ENCODE assay signal across 29 cellular contexts in genomic region chr2:15783489-15783888, GRCh38.
"Had no signal": no experiment of that assay in that cellular context is flagged by ENCODE, and none has a peak within 500 bp of the region (broad histone marks: within the 10 kb centered on the region; RNA-seq: fewer than 3 reads in every experiment).

No MANE protein-coding gene starts in this region.

- DNase-seq: naive thymus-derived CD4-positive, alpha-beta T cell; natural killer cell; nucleus accumbens; pancreas; psoas muscle; right cardiac atrium; right lobe of liver; sigmoid colon; small intestine; stimulated activated CD4-positive, alpha-beta T cell treated with anti-CD3 and anti-CD28 coated beads, Interleukin-12 subunit alpha, Interleukin-12 subunit beta, amount 100 ng/mL, for 4 hours; stimulated activated CD4-positive, alpha-beta T cell treated with anti-CD3 and anti-CD28 coated beads, Interleukin-1b, Interleukin-23, amount 100 ng/mL, for 48 hours; stimulated activated CD4-positive, alpha-beta T cell treated with anti-CD3 and anti-CD28 coated beads, Interleukin-4, amount 100 ng/mL, for 1 hour; stimulated activated CD4-positive, alpha-beta T cell treated with anti-CD3 and anti-CD28 coated beads, Interleukin-4, amount 100 ng/mL, for 4 hours; stimulated activated CD8-positive, alpha-beta memory T cell treated with anti-CD3 and anti-CD28 coated beads, Interleukin-4, amount 100 ng/mL, for 48 hours; stimulated activated naive CD4-positive, alpha-beta T cell; stimulated activated naive CD8-positive, alpha-beta T cell treated with anti-CD3 and anti-CD28 coated beads, Interleukin-15, amount 100 ng/mL, for 72 hours; stimulated activated naive CD8-positive, alpha-beta T cell treated with anti-CD3 and anti-CD28 coated beads, Interleukin-15, Interleukin-2, amounts not matched to agents 100 U/mL and 50 U/mL, for 24 hours; substantia nigra; testis; tibial artery; transverse colon; upper lobe of right lung; uterus had no signal

- H3K4me3 Mint-ChIP-seq: naive thymus-derived CD4-positive, alpha-beta T cell; natural killer cell; nephron; stimulated activated memory B cell treated with anti-CD40 and anti-IgM and Interleukin-4, amounts not matched to agents 10 μg/mL and 1 μg/mL and 100 μg/mL, for 72 hours; stimulated activated naive CD8-positive, alpha-beta T cell treated with anti-CD3 and anti-CD28 coated beads, Interleukin-15, amount 100 ng/mL, for 72 hours; type B pancreatic cell had no signal

- H3K27ac Mint-ChIP-seq: naive thymus-derived CD4-positive, alpha-beta T cell; natural killer cell; nephron; progenitor cell of endocrine pancreas; stimulated activated memory B cell treated with anti-CD40 and anti-IgM and Interleukin-4, amounts not matched to agents 10 μg/mL and 1 μg/mL and 100 μg/mL, for 72 hours; stimulated activated naive CD8-positive, alpha-beta T cell treated with anti-CD3 and anti-CD28 coated beads, Interleukin-15, amount 100 ng/mL, for 72 hours had no signal

- H3K4me1 Mint-ChIP-seq: naive thymus-derived CD4-positive, alpha-beta T cell; natural killer cell; stimulated activated memory B cell treated with anti-CD40 and anti-IgM and Interleukin-4, amounts not matched to agents 10 μg/mL and 1 μg/mL and 100 μg/mL, for 72 hours; stimulated activated naive CD8-positive, alpha-beta T cell treated with anti-CD3 and anti-CD28 coated beads, Interleukin-15, amount 100 ng/mL, for 72 hours had no signal

- H3K36me3 Mint-ChIP-seq: naive thymus-derived CD4-positive, alpha-beta T cell; natural killer cell; stimulated activated memory B cell treated with anti-CD40 and anti-IgM and Interleukin-4, amounts not matched to agents 10 μg/mL and 1 μg/mL and 100 μg/mL, for 72 hours; type B pancreatic cell had no signal

- ATAC-seq: naive thymus-derived CD4-positive, alpha-beta T cell; natural killer cell; pancreas; psoas muscle; right cardiac atrium; stimulated activated memory B cell treated with anti-CD40 and anti-IgM and Interleukin-4, amounts not matched to agents 10 μg/mL and 1 μg/mL and 100 μg/mL, for 72 hours; stimulated activated naive CD8-positive, alpha-beta T cell treated with anti-CD3 and anti-CD28 coated beads, Interleukin-15, amount 100 ng/mL, for 72 hours; stimulated activated naive CD8-positive, alpha-beta T cell treated with anti-CD3 and anti-CD28 coated beads, Interleukin-15, Interleukin-2, amounts not matched to agents 100 U/mL and 50 U/mL, for 24 hours; upper lobe of right lung had no signal

- FAIRE-seq: pancreas, small intestine had no signal

- H3K27me3 ChIP-seq: neutrophil, pancreas, right lobe of liver, testis, transverse colon, upper lobe of right lung, uterus had no signal

- H3K36me3 ChIP-seq: neutrophil, pancreas, right lobe of liver, sigmoid colon, suprapubic skin, tibial artery, transverse colon, upper lobe of right lung, uterus had no signal

- H3K9me3 ChIP-seq: neutrophil, pancreas, psoas muscle, right lobe of liver, sigmoid colon, suprapubic skin, testis, tibial artery, transverse colon, upper lobe of right lung, uterus had no signal

- H3K9me3 Mint-ChIP-seq: stimulated activated naive CD8-positive, alpha-beta T cell treated with anti-CD3 and anti-CD28 coated beads, Interleukin-15, amount 100 ng/mL, for 72 hours; type B pancreatic cell had no signal

- H3K27me3 Mint-ChIP-seq: stimulated activated naive CD8-positive, alpha-beta T cell treated with anti-CD3 and anti-CD28 coated beads, Interleukin-15, amount 100 ng/mL, for 72 hours had no signal

- H3K27ac ChIP-seq: neutrophil, pancreas, psoas muscle, right lobe of liver, sigmoid colon, suprapubic skin, testis, tibial artery, transverse colon, upper lobe of right lung, uterus had no signal

- H3K4me1 ChIP-seq: pancreas, psoas muscle, sigmoid colon, suprapubic skin, testis, tibial artery, transverse colon, upper lobe of right lung, uterus had no signal

- H3K4me3 ChIP-seq: pancreas, psoas muscle, right lobe of liver, sigmoid colon, suprapubic skin, testis, tibial artery, transverse colon, upper lobe of right lung, uterus had no signal
